ENCODE assay signal across 7 cellular contexts in the genomic region with DNA sequence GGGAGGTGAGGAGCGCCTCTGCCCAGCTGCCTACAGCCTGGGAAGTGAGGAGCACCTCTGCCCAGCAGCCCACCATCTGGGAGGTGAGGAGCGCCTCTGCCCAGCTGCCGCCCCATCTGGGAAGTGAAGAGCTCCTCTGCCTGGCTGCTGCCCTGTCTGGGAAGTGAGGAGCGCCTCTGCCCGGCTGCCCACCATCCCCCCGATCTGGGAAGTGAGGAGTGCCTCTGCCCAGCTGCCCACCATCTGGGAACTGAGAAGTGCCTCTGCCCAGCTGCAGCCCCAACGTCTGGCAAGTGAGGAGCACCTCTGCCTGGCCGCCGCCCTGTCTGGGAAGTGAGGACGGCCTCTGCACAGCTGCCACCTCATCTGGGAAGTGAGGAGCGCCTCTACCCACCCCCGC.
"Had no signal": no experiment of that assay in that cellular context is flagged by ENCODE, and none has a peak within 500 bp of the region (broad histone marks: within the 10 kb centered on the region; RNA-seq: fewer than 3 reads in every experiment).

No MANE protein-coding gene starts in this region.

- DNase-seq: IMR-90, KBM-7, KG1 had no signal

- H3K4me2 ChIP-seq: KMS-11 had no signal

- H3K9ac ChIP-seq: KMS-11 had no signal

- H3K27ac ChIP-seq: HL-60, KMS-11 had no signal

- FAIRE-seq: HepG2, K562 had no signal

- ATAC-seq: HepG2, K562 had no signal

- H3K4me3 ChIP-seq: K562 had no signal
